8 cellular contexts compared by ENCODE assay signal in genomic region chr16:84732332-84732673, GRCh38. TPM values are rescaled to one million over a fixed set of nuclear protein-coding genes. Genes with fewer than 3 reads are reported as not detected.
DNase-seq lines count a peak whose midpoint lies in the region; ATAC-seq, FAIRE-seq and TF ChIP-seq lines count a peak whose summit lies in the region.
"Not testable (repeated sequence)": the region's sequence is repeated elsewhere in the genome, so short reads cannot be mapped to it uniquely, and the experiment has no call there.

No MANE protein-coding gene starts in this region.

- H3K27ac ChIP-seq in C4-2B (peak overlapping the region; percentile 100), HL-60 (replicated peaks) (peak overlapping the region; percentile 46), PC-9 (peak overlapping the region; percentile 94), astrocyte (ENCODE audit: low read depth, low read length) (peak overlapping the region; percentile 22), HepG2 (ENCODE audit: extremely low read length, insufficient read depth, low read length) (peak overlapping the region; percentile 54), thyroid gland (peak overlapping the region; percentile 39 to 95 (median 82))
- not testable (repeated sequence) for H3K27ac ChIP-seq in endodermal cell (ENCODE audit: low read depth, low read length)

- TF ChIP-seq CTCF in C4-2B (conservative IDR thresholded peaks at IDR 0.05); HL-60 (IDR thresholded peaks at IDR 0.05; ENCODE audit: insufficient read depth, low read length); PC-9 (conservative IDR thresholded peaks at IDR 0.05); astrocyte (IDR thresholded peaks at IDR 0.05; ENCODE audit: insufficient read depth, low read depth, low read length); endodermal cell (conservative IDR thresholded peaks at IDR 0.05); HepG2 (CRISPR knock-in tag; IDR thresholded peaks at IDR 0.05); osteocyte (IDR thresholded peaks at IDR 0.05); thyroid gland (IDR thresholded peaks at IDR 0.05): not testable (repeated sequence)

- H3K79me2 ChIP-seq in PC-9 (ENCODE audit: low read depth): peaks cover 91% of the 10 kb centered on the region
- H3K79me2 ChIP-seq in astrocyte (ENCODE audit: insufficient read depth, low read length): peaks cover 89% of the 10 kb centered on the region
- H3K79me2 ChIP-seq in HepG2 (ENCODE audit: insufficient read depth, low read length): peaks cover 94% of the 10 kb centered on the region

- peaks cover 83% of the 10 kb centered on the region for H3F3A ChIP-seq in PC-9 (ENCODE audit: insufficient read depth, low read depth)

- CTCF ChIA-PET in PC-9 (lab: Charles Lee): interaction anchor here (0.5 to 1.0 kb wide), 3 partner anchors 15 to 153 kb away, joined by 4 to 8 read pairs (median 5); no protein-coding TSS in a partner anchor
- CTCF ChIA-PET in HepG2 (lab: Yijun Ruan, JAX; ENCODE audit: low intra/inter-chr PET ratio, low total read pairs): not testable (repeated sequence)

- H3K27me3 Mint-ChIP-seq in astrocyte (ENCODE audit: low read depth, unreplicated experiment); endodermal cell (ENCODE audit: insufficient read depth); osteocyte (ENCODE audit: unreplicated experiment): not testable (repeated sequence)

- H4K20me1 ChIP-seq in PC-9 (ENCODE audit: insufficient read depth): not testable (repeated sequence)
- H4K20me1 ChIP-seq in astrocyte (ENCODE audit: insufficient read depth, low read length) (peaks cover 17% of the 10 kb centered on the region), HepG2 (ENCODE audit: insufficient read depth, low read length) (peaks cover 65% of the 10 kb centered on the region)

- not testable (repeated sequence) for TF ChIP-seq EP300 in HepG2 (IDR thresholded peaks at IDR 0.05; ENCODE audit: low read depth in 2 of 2, low read length in 2 of 2); HepG2 (CRISPR knock-in tag; IDR thresholded peaks at IDR 0.05; ENCODE audit: borderline replicate concordance)

- not testable (repeated sequence) for H3K27me3 ChIP-seq in HL-60 (ENCODE audit: insufficient read depth, poor library complexity, severe bottlenecking); PC-9 (ENCODE audit: insufficient read depth, low read depth); astrocyte (ENCODE audit: insufficient read depth, low read length); endodermal cell (ENCODE audit: control insufficient read depth, insufficient read depth, low read length, poor library complexity, severe bottlenecking); HepG2 (ENCODE audit: control insufficient read depth in 1 of 2, insufficient read depth in 2 of 2, low read length in 2 of 2); thyroid gland

- peaks cover 98% of the 10 kb centered on the region for H3K4me1 ChIP-seq in PC-9 (replicated peaks; ENCODE audit: insufficient read depth)
- H3K4me1 ChIP-seq in astrocyte (ENCODE audit: insufficient read depth, low read length): peaks cover 26% of the 10 kb centered on the region
- not testable (repeated sequence) for H3K4me1 ChIP-seq in endodermal cell (ENCODE audit: control insufficient read depth, insufficient read depth, low read length)
- H3K4me1 ChIP-seq in HepG2 (ENCODE audit: insufficient read depth, low read length): peaks cover 80% of the 10 kb centered on the region
- H3K4me1 ChIP-seq in thyroid gland: peaks cover 28 to 50% of the 10 kb centered on the region in 2 donors

- not testable (repeated sequence) for FAIRE-seq in astrocyte (lab: Jason Lieb, UNC); HepG2 (lab: Jason Lieb, UNC)

- not testable (repeated sequence) for TF ChIP-seq RAD21 in HepG2 (CRISPR knock-in tag; IDR thresholded peaks at IDR 0.05)

- not testable (repeated sequence) for H3K9me3 Mint-ChIP-seq in astrocyte (ENCODE audit: unreplicated experiment); endodermal cell; osteocyte (ENCODE audit: unreplicated experiment)

- not testable (repeated sequence) for H3K9me3 ChIP-seq in PC-9 (ENCODE audit: insufficient read depth, low read depth); astrocyte (ENCODE audit: insufficient read depth, low read depth, low read length); endodermal cell (ENCODE audit: control insufficient read depth, low read length); HepG2 (ENCODE audit: low read length); thyroid gland

- ATAC-seq in HepG2: not testable (repeated sequence)

- H3K36me3 ChIP-seq in PC-9 (ENCODE audit: low read depth) (peaks cover 15% of the 10 kb centered on the region), endodermal cell (ENCODE audit: control insufficient read depth, insufficient read depth, low read length) (peaks cover 31% of the 10 kb centered on the region), HepG2 (replicated peaks in 1 of 2; ENCODE audit: control insufficient read depth in 1 of 2, insufficient read depth in 2 of 2, low read length in 2 of 2) (peaks cover 5 to 20% of the 10 kb centered on the region in 2 experiments)
- not testable (repeated sequence) for H3K36me3 ChIP-seq in astrocyte (ENCODE audit: insufficient read depth, low read length); thyroid gland

- H3K4me2 ChIP-seq in PC-9: peak overlapping the region; percentile 84
- not testable (repeated sequence) for H3K4me2 ChIP-seq in astrocyte (ENCODE audit: low read length); HepG2 (ENCODE audit: low read depth, low read length)

- 97 to 98% methylated on average over 10 to 13 of the region's 13 CpGs for WGBS in endodermal cell (ENCODE audit: insufficient coverage in 1 of 2, insufficient read length in 1 of 2), 2 experiments
- WGBS in HepG2 (ENCODE audit: low lambda C conversion rate): 96% methylated on average over 13 of the region's 13 CpGs
- 94 to 97% methylated on average over 13 of the region's 13 CpGs for WGBS in thyroid gland, 2 donors

- H3K9me2 ChIP-seq in PC-9 (ENCODE audit: insufficient read depth): not testable (repeated sequence)

- H3K4me3 Mint-ChIP-seq in astrocyte (ENCODE audit: unreplicated experiment); endodermal cell; osteocyte (ENCODE audit: unreplicated experiment): not testable (repeated sequence)

- not testable (repeated sequence) for H3K36me3 Mint-ChIP-seq in astrocyte (ENCODE audit: low read depth, unreplicated experiment)
- H3K36me3 Mint-ChIP-seq in endodermal cell (ENCODE audit: low read depth) (peaks cover 24% of the 10 kb centered on the region), osteocyte (ENCODE audit: unreplicated experiment) (peaks cover 13% of the 10 kb centered on the region)

- DNase-seq in HL-60 (ENCODE audit: low read depth in 1 of 2, low spot score in 1 of 2); PC-9; astrocyte (ENCODE audit: low read depth); endodermal cell; HepG2 (ENCODE audit: low spot score); osteocyte (ENCODE audit: extremely low spot score, unreplicated experiment); thyroid gland: not testable (repeated sequence)

- POLR2A ChIA-PET in PC-9 (lab: Charles Lee; ENCODE audit: unreplicated experiment); HepG2 (lab: Yijun Ruan, JAX): not testable (repeated sequence)

- H3K9ac ChIP-seq in astrocyte (ENCODE audit: low read length); endodermal cell (ENCODE audit: extremely low read depth, low read length, poor library complexity, severe bottlenecking); HepG2 (ENCODE audit: insufficient read depth, low read depth, low read length): not testable (repeated sequence)

- not testable (repeated sequence) for H3K4me3 ChIP-seq in HL-60 (replicated peaks; ENCODE audit: insufficient read depth, low read length); astrocyte (ENCODE audit: insufficient read depth, low read depth, low read length); endodermal cell (ENCODE audit: low read length); HepG2 (replicated peaks in 1 of 3; ENCODE audit: insufficient read depth in 1 of 3, low read depth in 2 of 3, low read length in 3 of 3); thyroid gland (replicated peaks in 1 of 3)
- 0 out of 2 replicates have a peak overlapping the region, but pooled peaks have one; percentile 3 for H3K4me3 ChIP-seq in PC-9

- intact Hi-C loops in PC-9 (cut with micrococcal nuclease; ENCODE audit: unreplicated experiment); HepG2 (cut with micrococcal nuclease; ENCODE audit: unreplicated experiment); thyroid gland (cut with DNase I): not testable (repeated sequence)

- peaks cover 36% of the 10 kb centered on the region for H3K4me1 Mint-ChIP-seq in astrocyte (ENCODE audit: low read depth, unreplicated experiment)
- H3K4me1 Mint-ChIP-seq in endodermal cell: peaks cover 27% of the 10 kb centered on the region
- peaks cover 65% of the 10 kb centered on the region for H3K4me1 Mint-ChIP-seq in osteocyte (ENCODE audit: unreplicated experiment)

- H3K27ac Mint-ChIP-seq in astrocyte (ENCODE audit: unreplicated experiment) (peak overlapping the region; percentile 4), endodermal cell (peak overlapping the region; percentile 88), osteocyte (ENCODE audit: unreplicated experiment) (peak overlapping the region; percentile 96)

- TF ChIP-seq POLR2A in HepG2 (IDR thresholded peaks at IDR 0.05; ENCODE audit: insufficient read depth in 1 of 2, low read depth in 2 of 2, low read length in 2 of 2); thyroid gland (IDR thresholded peaks at IDR 0.05): not testable (repeated sequence)

- BruUV-seq in PC-9 (replicated peaks; lab: Mats Ljungman, UMichigan); HepG2 (replicated peaks; lab: Mats Ljungman, UMichigan): not testable (repeated sequence)

- in situ Hi-C loops in HepG2 (cut with HindIII; ENCODE audit: extremely low pct_ligation_motif_present, low pct_unique_long_range_greater_than_20kb): not testable (repeated sequence)

- H2AFZ ChIP-seq in PC-9; astrocyte (ENCODE audit: low read depth, low read length); HepG2 (ENCODE audit: low read length): not testable (repeated sequence)

RNA-seq across cellular contexts. Expression of gene USP10, which starts 32.5 kb away (rescaled TPM):
- 86.3 and 109 TPM in 2 replicates for total RNA-seq in PC-9 (2021)
- 105 and 107 TPM in 2 replicates for total RNA-seq in astrocyte
- total RNA-seq in endodermal cell: 100 to 1,000 TPM; 148 to 149 TPM
- polyA plus RNA-seq in endodermal cell (2013, experiment 1 of 2): 98.7 TPM
- 86.0 TPM for polyA plus RNA-seq in endodermal cell (2013, experiment 2 of 2)
- total RNA-seq in HepG2 (2016; rRNA removed; fragmentation: Illumina TruSeq; extraction: Trizol): 79.1 and 97.6 TPM in 2 replicates
- total RNA-seq in HepG2 (2016; cell fraction: cytosol; rRNA removed; fragmentation: Illumina TruSeq; extraction: Trizol; ENCODE audit: low read depth): 57.5 and 62.5 TPM in 2 replicates
- 76.4 and 87.1 TPM in 2 replicates for total RNA-seq in HepG2 (2016; cell fraction: insoluble cytoplasmic fraction; rRNA removed; fragmentation: Illumina TruSeq; extraction: Trizol)
- total RNA-seq in HepG2 (2016; cell fraction: membrane; rRNA removed; fragmentation: Illumina TruSeq; extraction: Trizol): 73.6 and 81.2 TPM in 2 replicates
- 78.0 and 88.2 TPM in 2 replicates for total RNA-seq in HepG2 (2016; cell fraction: nucleus; rRNA removed; fragmentation: Illumina TruSeq; extraction: Trizol)
- 114 and 122 TPM in 2 replicates for polyA plus RNA-seq in HepG2 (2011; rRNA removed)
- polyA plus RNA-seq in HepG2 (2011; cell fraction: cytosol; rRNA removed): 68.7 and 92.2 TPM in 2 replicates
- polyA plus RNA-seq in HepG2 (2011; cell fraction: nucleus; rRNA removed): 127 and 143 TPM in 2 replicates
- polyA plus RNA-seq in HepG2 (2012): 65.1 and 93.3 TPM in 2 replicates
- 17.7 and 17.8 TPM in 2 replicates for polyA plus RNA-seq in HepG2 (2016; cell fraction: cytosol; fragmentation: Illumina TruSeq; extraction: Trizol; ENCODE audit: low read depth)
- polyA plus RNA-seq in HepG2 (2016; cell fraction: insoluble cytoplasmic fraction; fragmentation: Illumina TruSeq; extraction: Trizol; ENCODE audit: low read depth): 102 and 128 TPM in 2 replicates
- 41.4 and 44.1 TPM in 2 replicates for polyA plus RNA-seq in HepG2 (2016; cell fraction: membrane; fragmentation: Illumina TruSeq; extraction: Trizol; ENCODE audit: low read depth)
- polyA plus RNA-seq in HepG2 (2016; cell fraction: nucleus; fragmentation: Illumina TruSeq; extraction: Trizol; ENCODE audit: insufficient read depth, low read depth): 118 and 120 TPM in 2 replicates
- 349 and 427 TPM in 2 replicates for polyA minus RNA-seq in HepG2 (2011; rRNA and poly(A)+ RNA removed; ENCODE audit: low replicate concordance)
- polyA minus RNA-seq in HepG2 (2011; cell fraction: cytosol; rRNA and poly(A)+ RNA removed): 64.3 and 66.8 TPM in 2 replicates
- polyA minus RNA-seq in HepG2 (2011; cell fraction: nucleus; rRNA and poly(A)+ RNA removed): 118 TPM in 2 replicates
- total RNA-seq in osteocyte: 46.3 and 56.6 TPM in 2 replicates
- 10 to 100 TPM; 63.0 to 98.4 (median 70.9) TPM for total RNA-seq in thyroid gland

Comparison
In these comparisons a context has a peak if more than half of its experiments do, and no peak if none do; other contexts are left out.
1. H3K27ac Mint-ChIP-seq: peak in every context shown above with its lines; median percentile 96 in osteocyte; 88 in endodermal cell; 4 in astrocyte.